6 cellular contexts compared by ENCODE assay signal in the genomic region with DNA sequence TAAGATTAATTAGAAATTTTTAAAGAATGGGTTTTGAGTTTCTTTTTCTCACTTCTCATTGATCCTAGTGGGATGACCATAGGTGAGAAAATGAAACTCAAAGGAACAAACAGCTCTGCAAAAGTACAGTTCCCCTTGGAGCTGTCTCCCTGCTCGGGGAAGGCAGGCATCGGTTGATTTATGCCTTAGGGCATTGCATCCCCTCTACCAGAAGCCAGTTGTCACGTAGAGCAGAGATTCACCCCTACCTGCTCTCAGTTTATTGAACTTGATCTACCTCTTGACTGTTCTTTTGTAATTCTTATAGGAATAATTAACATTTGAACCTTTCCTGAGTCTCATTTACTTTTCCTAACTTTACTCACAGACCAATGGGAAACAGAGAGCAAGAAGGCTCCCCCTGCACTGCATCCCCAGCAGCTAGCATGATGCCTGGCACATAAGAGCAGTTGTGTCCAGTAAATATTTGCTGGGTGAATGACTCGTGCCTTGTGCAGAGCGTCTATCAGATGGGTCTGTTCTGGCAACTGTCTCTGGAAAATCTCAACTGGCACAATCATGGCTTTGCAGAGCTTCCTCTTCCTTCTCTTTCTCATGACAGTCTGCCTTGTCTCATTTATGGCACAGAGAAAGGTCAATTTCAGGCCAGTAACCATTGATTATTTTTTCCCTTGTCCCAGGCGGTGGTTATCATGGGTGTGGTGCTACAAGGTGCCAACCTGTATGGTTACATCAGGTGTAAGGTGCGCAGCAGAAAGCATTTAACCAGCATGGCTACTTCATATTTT. TPM values are rescaled to one million over a fixed set of nuclear protein-coding genes. Genes with fewer than 3 reads are reported as not detected.
"Had no signal": no experiment of that assay in that cellular context is flagged by ENCODE, and none has a peak within 500 bp of the region (broad histone marks: within the 10 kb centered on the region; RNA-seq: fewer than 3 reads in every experiment).

No MANE protein-coding gene starts in this region.

RNA-seq across cellular contexts. Expression of a gene that starts 59.8 kb away (rescaled TPM):
- total RNA-seq: activated CD8-positive, alpha-beta T cell treated with anti-CD3 and anti-CD28 coated beads for 36 hours; astrocyte; bronchial epithelial cell; endodermal cell; epithelial cell of proximal tubule; T-helper 2 cell treated with Interferon-gamma antibody and Interleukin-4, amounts not matched to agents 100 ng/mL and 5 ng/mL, for 36 hours had no signal
